5 cellular contexts compared by ENCODE assay signal in genomic region chr17:76938009-76938408, GRCh38.
"Had no signal": no experiment of that assay in that cellular context is flagged by ENCODE, and none has a peak within 500 bp of the region (broad histone marks: within the 10 kb centered on the region; RNA-seq: fewer than 3 reads in every experiment).

No MANE protein-coding gene starts in this region.

- DNase-seq: HFFc6, KBM-7 had no signal

- H3K4me2 ChIP-seq: GM23338 had no signal

- H3K4me3 ChIP-seq: GM23338, HAP-1 had no signal

- ATAC-seq: GM23338, HCT116 had no signal

- H3K9me3 ChIP-seq: HAP-1 had no signal

- H3K36me3 ChIP-seq: HAP-1 had no signal

- H2AFZ ChIP-seq: GM23338 had no signal

- H3K4me1 ChIP-seq: HAP-1 had no signal
